In the genomic region with DNA sequence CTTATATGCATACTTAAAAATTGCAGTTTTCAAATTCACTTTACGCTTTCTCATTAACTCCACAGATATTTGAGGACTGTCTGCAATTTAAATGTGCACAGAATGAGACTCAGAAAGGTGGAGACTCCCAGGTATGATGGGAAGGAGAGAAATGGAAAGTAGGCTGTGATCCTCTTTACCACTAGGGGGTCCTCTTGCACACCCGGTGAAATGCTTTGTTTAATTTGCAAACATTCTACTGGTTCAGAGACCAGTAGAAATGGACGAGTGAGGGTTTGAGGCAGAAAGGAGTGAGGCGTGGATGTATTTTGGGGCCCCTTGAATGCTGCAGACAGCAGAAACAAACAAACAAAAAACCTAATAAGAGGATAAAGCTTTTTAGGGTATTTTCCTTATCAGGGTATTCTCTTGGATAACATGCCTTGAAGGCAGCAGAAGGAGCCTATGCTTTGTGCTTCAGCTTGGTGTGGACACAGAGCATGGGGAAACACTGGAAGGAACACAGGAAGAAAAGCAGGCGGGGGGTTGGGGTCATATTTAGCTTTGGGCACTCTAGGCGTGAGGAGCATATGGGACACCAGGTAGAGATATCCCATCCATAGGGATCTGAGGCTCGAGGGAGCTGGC, we compare ENCODE assay signal across 1 cellular context.
A peak's percentile ranks its signal among the peaks of the same experiment; 100 is the strongest.
TF ChIP-seq lines count a peak whose summit lies in the region.

No MANE protein-coding gene starts in this region.

TF ChIP-seq in HepG2, 621 proteins besides CTCF, POLR2A, EP300 and RAD21 (continued from another document and continues in another):
- TF ChIP-seq, protein P1, sequence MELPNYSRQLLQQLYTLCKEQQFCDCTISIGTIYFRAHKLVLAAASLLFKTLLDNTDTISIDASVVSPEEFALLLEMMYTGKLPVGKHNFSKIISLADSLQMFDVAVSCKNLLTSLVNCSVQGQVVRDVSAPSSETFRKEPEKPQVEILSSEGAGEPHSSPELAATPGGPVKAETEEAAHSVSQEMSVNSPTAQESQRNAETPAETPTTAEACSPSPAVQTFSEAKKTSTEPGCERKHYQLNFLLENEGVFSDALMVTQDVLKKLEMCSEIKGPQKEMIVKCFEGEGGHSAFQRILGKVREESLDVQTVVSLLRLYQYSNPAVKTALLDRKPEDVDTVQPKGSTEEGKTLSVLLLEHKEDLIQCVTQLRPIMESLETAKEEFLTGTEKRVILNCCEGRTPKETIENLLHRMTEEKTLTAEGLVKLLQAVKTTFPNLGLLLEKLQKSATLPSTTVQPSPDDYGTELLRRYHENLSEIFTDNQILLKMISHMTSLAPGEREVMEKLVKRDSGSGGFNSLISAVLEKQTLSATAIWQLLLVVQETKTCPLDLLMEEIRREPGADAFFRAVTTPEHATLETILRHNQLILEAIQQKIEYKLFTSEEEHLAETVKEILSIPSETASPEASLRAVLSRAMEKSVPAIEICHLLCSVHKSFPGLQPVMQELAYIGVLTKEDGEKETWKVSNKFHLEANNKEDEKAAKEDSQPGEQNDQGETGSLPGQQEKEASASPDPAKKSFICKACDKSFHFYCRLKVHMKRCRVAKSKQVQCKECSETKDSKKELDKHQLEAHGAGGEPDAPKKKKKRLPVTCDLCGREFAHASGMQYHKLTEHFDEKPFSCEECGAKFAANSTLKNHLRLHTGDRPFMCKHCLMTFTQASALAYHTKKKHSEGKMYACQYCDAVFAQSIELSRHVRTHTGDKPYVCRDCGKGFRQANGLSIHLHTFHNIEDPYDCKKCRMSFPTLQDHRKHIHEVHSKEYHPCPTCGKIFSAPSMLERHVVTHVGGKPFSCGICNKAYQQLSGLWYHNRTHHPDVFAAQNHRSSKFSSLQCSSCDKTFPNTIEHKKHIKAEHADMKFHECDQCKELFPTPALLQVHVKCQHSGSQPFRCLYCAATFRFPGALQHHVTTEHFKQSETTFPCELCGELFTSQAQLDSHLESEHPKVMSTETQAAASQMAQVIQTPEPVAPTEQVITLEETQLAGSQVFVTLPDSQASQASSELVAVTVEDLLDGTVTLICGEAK (IDR thresholded peaks at IDR 0.05) = no peak
- TF ChIP-seq, protein P1 (CRISPR knock-in tag; IDR thresholded peaks at IDR 0.05) = no peak
- TF ChIP-seq, protein P2, sequence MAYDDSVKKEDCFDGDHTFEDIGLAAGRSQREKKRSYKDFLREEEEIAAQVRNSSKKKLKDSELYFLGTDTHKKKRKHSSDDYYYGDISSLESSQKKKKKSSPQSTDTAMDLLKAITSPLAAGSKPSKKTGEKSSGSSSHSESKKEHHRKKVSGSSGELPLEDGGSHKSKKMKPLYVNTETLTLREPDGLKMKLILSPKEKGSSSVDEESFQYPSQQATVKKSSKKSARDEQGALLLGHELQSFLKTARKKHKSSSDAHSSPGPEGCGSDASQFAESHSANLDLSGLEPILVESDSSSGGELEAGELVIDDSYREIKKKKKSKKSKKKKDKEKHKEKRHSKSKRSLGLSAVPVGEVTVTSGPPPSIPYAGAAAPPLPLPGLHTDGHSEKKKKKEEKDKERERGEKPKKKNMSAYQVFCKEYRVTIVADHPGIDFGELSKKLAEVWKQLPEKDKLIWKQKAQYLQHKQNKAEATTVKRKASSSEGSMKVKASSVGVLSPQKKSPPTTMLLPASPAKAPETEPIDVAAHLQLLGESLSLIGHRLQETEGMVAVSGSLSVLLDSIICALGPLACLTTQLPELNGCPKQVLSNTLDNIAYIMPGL (CRISPR knock-in tag; IDR thresholded peaks at IDR 0.05; ENCODE audit: borderline replicate concordance in 1 of 2, low read depth in 1 of 2) = 0 out of 4 replicates have a peak, but pooled peaks of 1 of the 2 experiments have one; percentile 39
- TF ChIP-seq MED8 (CRISPR knock-in tag; IDR thresholded peaks at IDR 0.05; ENCODE audit: insufficient replicate concordance) (no peak), NFIC (IDR thresholded peaks at IDR 0.05; ENCODE audit: low read length) (no peak), ZNF567 (CRISPR knock-in tag; IDR thresholded peaks at IDR 0.05; ENCODE audit: borderline replicate concordance) (no peak), HNF4A (CRISPR knock-in tag; IDR thresholded peaks at IDR 0.05) (peak; percentile 41), MEIS1 (CRISPR knock-in tag; IDR thresholded peaks at IDR 0.05; ENCODE audit: borderline replicate concordance) (no peak), KDM5A (IDR thresholded peaks at IDR 0.05; ENCODE audit: borderline replicate concordance, low read length) (no peak), ZNF564 (CRISPR knock-in tag; IDR thresholded peaks at IDR 0.05) (no peak), FOXP1 (IDR thresholded peaks at IDR 0.05) (no peak), FOXP1 (CRISPR knock-in tag; IDR thresholded peaks at IDR 0.05) (0 out of 2 replicates have a peak, but pooled peaks have one; percentile 18), ZNF674 (CRISPR knock-in tag; IDR thresholded peaks at IDR 0.05; ENCODE audit: low read depth) (no peak), ZNF652 (CRISPR knock-in tag; IDR thresholded peaks at IDR 0.05; ENCODE audit: borderline replicate concordance, low read depth) (no peak), ZNF354B (CRISPR knock-in tag; IDR thresholded peaks at IDR 0.05) (no peak), ZNF7 (CRISPR knock-in tag; IDR thresholded peaks at IDR 0.05) (no peak), SP5 (CRISPR knock-in tag; IDR thresholded peaks at IDR 0.05; ENCODE audit: borderline replicate concordance, low read depth) (no peak), ETV6 (CRISPR knock-in tag; conservative IDR thresholded peaks at IDR 0.05) (no peak), ISX (CRISPR knock-in tag; conservative IDR thresholded peaks at IDR 0.05) (no peak), ZNF703 (CRISPR knock-in tag; IDR thresholded peaks at IDR 0.05; ENCODE audit: borderline replicate concordance) (no peak), POGZ (CRISPR knock-in tag; IDR thresholded peaks at IDR 0.05) (no peak), RFX5 (IDR thresholded peaks at IDR 0.05; ENCODE audit: low read depth, low read length) (no peak)
- TF ChIP-seq, protein P3, sequence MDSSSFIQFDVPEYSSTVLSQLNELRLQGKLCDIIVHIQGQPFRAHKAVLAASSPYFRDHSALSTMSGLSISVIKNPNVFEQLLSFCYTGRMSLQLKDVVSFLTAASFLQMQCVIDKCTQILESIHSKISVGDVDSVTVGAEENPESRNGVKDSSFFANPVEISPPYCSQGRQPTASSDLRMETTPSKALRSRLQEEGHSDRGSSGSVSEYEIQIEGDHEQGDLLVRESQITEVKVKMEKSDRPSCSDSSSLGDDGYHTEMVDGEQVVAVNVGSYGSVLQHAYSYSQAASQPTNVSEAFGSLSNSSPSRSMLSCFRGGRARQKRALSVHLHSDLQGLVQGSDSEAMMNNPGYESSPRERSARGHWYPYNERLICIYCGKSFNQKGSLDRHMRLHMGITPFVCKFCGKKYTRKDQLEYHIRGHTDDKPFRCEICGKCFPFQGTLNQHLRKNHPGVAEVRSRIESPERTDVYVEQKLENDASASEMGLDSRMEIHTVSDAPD (CRISPR knock-in tag; IDR thresholded peaks at IDR 0.05) = no peak
- TF ChIP-seq, protein P4, sequence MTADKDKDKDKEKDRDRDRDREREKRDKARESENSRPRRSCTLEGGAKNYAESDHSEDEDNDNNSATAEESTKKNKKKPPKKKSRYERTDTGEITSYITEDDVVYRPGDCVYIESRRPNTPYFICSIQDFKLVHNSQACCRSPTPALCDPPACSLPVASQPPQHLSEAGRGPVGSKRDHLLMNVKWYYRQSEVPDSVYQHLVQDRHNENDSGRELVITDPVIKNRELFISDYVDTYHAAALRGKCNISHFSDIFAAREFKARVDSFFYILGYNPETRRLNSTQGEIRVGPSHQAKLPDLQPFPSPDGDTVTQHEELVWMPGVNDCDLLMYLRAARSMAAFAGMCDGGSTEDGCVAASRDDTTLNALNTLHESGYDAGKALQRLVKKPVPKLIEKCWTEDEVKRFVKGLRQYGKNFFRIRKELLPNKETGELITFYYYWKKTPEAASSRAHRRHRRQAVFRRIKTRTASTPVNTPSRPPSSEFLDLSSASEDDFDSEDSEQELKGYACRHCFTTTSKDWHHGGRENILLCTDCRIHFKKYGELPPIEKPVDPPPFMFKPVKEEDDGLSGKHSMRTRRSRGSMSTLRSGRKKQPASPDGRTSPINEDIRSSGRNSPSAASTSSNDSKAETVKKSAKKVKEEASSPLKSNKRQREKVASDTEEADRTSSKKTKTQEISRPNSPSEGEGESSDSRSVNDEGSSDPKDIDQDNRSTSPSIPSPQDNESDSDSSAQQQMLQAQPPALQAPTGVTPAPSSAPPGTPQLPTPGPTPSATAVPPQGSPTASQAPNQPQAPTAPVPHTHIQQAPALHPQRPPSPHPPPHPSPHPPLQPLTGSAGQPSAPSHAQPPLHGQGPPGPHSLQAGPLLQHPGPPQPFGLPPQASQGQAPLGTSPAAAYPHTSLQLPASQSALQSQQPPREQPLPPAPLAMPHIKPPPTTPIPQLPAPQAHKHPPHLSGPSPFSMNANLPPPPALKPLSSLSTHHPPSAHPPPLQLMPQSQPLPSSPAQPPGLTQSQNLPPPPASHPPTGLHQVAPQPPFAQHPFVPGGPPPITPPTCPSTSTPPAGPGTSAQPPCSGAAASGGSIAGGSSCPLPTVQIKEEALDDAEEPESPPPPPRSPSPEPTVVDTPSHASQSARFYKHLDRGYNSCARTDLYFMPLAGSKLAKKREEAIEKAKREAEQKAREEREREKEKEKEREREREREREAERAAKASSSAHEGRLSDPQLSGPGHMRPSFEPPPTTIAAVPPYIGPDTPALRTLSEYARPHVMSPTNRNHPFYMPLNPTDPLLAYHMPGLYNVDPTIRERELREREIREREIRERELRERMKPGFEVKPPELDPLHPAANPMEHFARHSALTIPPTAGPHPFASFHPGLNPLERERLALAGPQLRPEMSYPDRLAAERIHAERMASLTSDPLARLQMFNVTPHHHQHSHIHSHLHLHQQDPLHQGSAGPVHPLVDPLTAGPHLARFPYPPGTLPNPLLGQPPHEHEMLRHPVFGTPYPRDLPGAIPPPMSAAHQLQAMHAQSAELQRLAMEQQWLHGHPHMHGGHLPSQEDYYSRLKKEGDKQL (CRISPR knock-in tag; IDR thresholded peaks at IDR 0.05; ENCODE audit: low read depth) = no peak
- TF ChIP-seq, protein P5, sequence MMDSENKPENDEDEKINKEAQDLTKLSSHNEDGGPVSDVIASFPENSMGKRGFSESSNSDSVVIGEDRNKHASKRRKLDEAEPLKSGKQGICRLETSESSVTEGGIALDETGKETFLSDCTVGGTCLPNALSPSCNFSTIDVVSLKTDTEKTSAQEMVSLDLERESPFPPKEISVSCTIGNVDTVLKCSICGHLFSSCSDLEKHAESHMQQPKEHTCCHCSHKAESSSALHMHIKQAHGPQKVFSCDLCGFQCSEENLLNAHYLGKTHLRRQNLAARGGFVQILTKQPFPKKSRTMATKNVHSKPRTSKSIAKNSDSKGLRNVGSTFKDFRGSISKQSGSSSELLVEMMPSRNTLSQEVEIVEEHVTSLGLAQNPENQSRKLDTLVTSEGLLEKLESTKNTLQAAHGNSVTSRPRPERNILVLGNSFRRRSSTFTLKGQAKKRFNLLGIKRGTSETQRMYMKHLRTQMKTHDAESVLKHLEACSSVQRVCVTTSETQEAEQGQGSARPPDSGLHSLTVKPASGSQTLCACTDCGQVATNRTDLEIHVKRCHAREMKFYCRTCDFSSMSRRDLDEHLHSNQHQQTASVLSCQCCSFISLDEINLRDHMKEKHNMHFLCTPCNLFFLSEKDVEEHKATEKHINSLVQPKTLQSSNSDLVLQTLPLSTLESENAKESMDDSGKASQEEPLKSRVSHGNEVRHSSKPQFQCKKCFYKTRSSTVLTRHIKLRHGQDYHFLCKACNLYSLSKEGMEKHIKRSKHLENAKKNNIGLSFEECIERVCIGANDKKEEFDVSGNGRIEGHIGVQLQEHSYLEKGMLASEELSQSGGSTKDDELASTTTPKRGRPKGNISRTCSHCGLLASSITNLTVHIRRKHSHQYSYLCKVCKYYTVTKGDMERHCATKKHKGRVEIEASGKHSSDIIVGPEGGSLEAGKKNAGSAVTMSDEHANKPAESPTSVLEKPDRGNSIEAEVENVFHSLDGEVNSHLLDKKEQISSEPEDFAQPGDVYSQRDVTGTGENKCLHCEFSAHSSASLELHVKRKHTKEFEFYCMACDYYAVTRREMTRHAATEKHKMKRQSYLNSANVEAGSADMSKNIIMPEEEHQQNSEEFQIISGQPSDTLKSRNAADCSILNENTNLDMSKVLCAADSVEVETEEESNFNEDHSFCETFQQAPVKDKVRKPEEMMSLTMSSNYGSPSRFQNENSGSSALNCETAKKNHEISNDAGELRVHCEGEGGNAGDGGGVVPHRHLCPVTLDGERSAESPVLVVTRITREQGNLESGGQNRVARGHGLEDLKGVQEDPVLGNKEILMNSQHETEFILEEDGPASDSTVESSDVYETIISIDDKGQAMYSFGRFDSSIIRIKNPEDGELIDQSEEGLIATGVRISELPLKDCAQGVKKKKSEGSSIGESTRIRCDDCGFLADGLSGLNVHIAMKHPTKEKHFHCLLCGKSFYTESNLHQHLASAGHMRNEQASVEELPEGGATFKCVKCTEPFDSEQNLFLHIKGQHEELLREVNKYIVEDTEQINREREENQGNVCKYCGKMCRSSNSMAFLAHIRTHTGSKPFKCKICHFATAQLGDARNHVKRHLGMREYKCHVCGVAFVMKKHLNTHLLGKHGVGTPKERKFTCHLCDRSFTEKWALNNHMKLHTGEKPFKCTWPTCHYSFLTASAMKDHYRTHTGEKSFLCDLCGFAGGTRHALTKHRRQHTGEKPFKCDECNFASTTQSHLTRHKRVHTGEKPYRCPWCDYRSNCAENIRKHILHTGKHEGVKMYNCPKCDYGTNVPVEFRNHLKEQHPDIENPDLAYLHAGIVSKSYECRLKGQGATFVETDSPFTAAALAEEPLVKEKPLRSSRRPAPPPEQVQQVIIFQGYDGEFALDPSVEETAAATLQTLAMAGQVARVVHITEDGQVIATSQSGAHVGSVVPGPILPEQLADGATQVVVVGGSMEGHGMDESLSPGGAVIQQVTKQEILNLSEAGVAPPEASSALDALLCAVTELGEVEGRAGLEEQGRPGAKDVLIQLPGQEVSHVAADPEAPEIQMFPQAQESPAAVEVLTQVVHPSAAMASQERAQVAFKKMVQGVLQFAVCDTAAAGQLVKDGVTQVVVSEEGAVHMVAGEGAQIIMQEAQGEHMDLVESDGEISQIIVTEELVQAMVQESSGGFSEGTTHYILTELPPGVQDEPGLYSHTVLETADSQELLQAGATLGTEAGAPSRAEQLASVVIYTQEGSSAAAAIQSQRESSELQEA (CRISPR knock-in tag; IDR thresholded peaks at IDR 0.05; ENCODE audit: not compliant biosample characterization) = no peak
